21 cellular contexts compared by ENCODE assay signal in the genomic region with DNA sequence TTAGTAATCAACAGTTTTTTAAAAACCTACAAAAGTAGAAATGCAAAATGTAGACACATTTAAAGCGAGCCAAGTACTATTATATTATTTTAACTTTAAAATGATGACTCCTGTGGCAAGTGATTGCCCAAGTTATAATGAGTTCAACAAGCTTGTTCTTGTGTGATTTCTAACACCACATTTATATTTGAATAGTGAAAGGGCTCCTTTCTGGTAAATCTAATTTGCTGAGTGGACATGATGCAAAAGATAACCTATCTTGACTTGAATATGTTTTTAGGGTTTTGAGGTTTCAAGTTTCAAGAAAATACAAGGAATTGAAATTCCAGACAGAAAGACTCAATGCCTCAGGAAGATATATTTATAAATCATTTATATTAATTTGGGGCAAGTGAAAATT. TPM values are rescaled to one million over a fixed set of nuclear protein-coding genes. Genes with fewer than 3 reads are reported as not detected.
"Had no signal": no experiment of that assay in that cellular context is flagged by ENCODE, and none has a peak within 500 bp of the region (broad histone marks: within the 10 kb centered on the region; RNA-seq: fewer than 3 reads in every experiment).

No MANE protein-coding gene starts in this region.

- H3K27ac ChIP-seq: HL-60, SJCRH30 had no signal

- H3K27me3 ChIP-seq: SJCRH30 had no signal

- H3K36me3 ChIP-seq: SJCRH30 had no signal

- H3K4me3 ChIP-seq: SJCRH30 had no signal

- FAIRE-seq: HTR-8/SVneo had no signal

- ATAC-seq: Panc1, Right ventricle myocardium inferior had no signal

- DNase-seq: KG1, MM.1S, NCI-H1105, NCI-H1417, NCI-H1436 treated with DMSO at 0.1 percent for 48 hours, NCI-H1694, NCI-H187 treated with DMSO at 0.1 percent for 48 hours, NCI-H2029 treated with DMSO at 0.1 percent for 48 hours, NCI-H2171 treated with DMSO at 0.1 percent for 48 hours, NCI-H345, NCI-H446 treated with DMSO at 0.1 percent for 48 hours, NCI-H510A treated with DMSO at 0.1 percent for 48 hours, NCI-H526, NCI-H748 treated with DMSO at 0.1 percent for 48 hours, PC-3, SHP77 treated with DMSO at 0.1 percent for 48 hours, SJCRH30 had no signal

- H3K9me3 ChIP-seq: SJCRH30 had no signal

- H3K4me1 ChIP-seq: SJCRH30 had no signal

RNA-seq across cellular contexts. Expression of a gene that starts 1.1 kb away (rescaled TPM):
- total RNA-seq: SJCRH30 had no signal

RNA-seq across cellular contexts. Expression of a gene that starts 57.8 kb away (rescaled TPM):
- total RNA-seq: Right ventricle myocardium inferior, SJCRH30 had no signal
